In the genomic region with DNA sequence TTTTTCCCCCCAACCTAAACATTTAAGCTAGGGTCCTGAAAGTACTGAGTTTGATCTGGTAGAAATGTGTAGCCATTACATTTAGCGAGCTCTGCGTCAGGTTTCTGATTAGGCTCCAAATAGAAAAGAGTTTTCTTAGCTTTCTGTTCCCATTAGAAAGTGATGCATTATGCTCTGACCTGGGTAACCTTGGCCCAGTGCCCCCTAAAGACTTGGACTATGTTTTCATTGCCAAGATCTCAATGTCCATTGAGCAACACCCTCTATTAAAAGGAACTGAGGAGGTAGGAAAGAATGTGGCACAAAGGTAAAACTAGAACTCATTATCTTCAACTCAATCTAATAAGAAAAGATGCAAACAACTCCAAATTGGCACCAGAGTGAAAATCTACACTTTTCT, we compare ENCODE assay signal across 16 cellular contexts.
DNase-seq lines count a peak whose midpoint lies in the region; ATAC-seq and TF ChIP-seq lines count a peak whose summit lies in the region.
"Had no signal": no experiment of that assay in that cellular context is flagged by ENCODE, and none has a peak within 500 bp of the region (broad histone marks: within the 10 kb centered on the region; RNA-seq: fewer than 3 reads in every experiment).

No MANE protein-coding gene starts in this region.

- TF ChIP-seq CTCF in omental fat pad (IDR thresholded peaks at IDR 0.05) (no peak), thyroid gland (IDR thresholded peaks at IDR 0.05) (no peak)

- H3K36me3 ChIP-seq in thyroid gland, result no peaks in the 10 kb centered on the region
- H3K36me3 ChIP-seq: BE2C had no signal

- DNase-seq in left ventricle myocardium superior (no peak), cardiac septum (ENCODE audit: low spot score) (no peak), omental fat pad (ENCODE audit: low spot score) (no peak), thyroid gland (peak; percentile 26 to 31)
- no peak for DNase-seq in activated CD4-positive, alpha-beta T cell treated with anti-CD3 and anti-CD28 coated beads, Interleukin-2, amount 50 U/mL, for 48 hours
- no peak for DNase-seq in activated T-cell treated with anti-CD3 and anti-CD28 coated beads, Interleukin-2, amount 50 U/mL, for 72 hours
- DNase-seq: BE2C; CD4-positive, alpha-beta memory T cell; DMS153; DMS79 treated with DMSO at 0.1 percent for 48 hours; EL; GOT3; H9 had no signal

- no peak overlapping the region for H3K27ac ChIP-seq in thyroid gland
- H3K27ac ChIP-seq: A549, C4-2B had no signal

- 83 to 92% methylated on average over 2 of the region's 2 CpGs for WGBS in thyroid gland, 2 donors

- H3K36me3 Mint-ChIP-seq in activated T-cell treated with anti-CD3 and anti-CD28 coated beads, Interleukin-2, amount 50 U/mL, for 72 hours (ENCODE audit: insufficient read depth in 2 of 2), result no peaks in the 10 kb centered on the region
- H3K36me3 Mint-ChIP-seq: CD4-positive, alpha-beta memory T cell had no signal

- TF ChIP-seq POLR2A in thyroid gland (IDR thresholded peaks at IDR 0.05), result no peak

- no peak overlapping the region for H3K4me3 ChIP-seq in thyroid gland (replicated peaks in 1 of 3)
- H3K4me3 ChIP-seq: A549 had no signal

- H3K4me3 Mint-ChIP-seq in activated T-cell treated with anti-CD3 and anti-CD28 coated beads, Interleukin-2, amount 50 U/mL, for 72 hours, result no peak overlapping the region
- H3K4me3 Mint-ChIP-seq: CD4-positive, alpha-beta memory T cell; H9 had no signal

- no peak overlapping the region for H3K27ac Mint-ChIP-seq in activated T-cell treated with anti-CD3 and anti-CD28 coated beads, Interleukin-2, amount 50 U/mL, for 72 hours
- H3K27ac Mint-ChIP-seq: CD4-positive, alpha-beta memory T cell; H9 had no signal

- intact Hi-C loops in left ventricle myocardium superior (cut with micrococcal nuclease), result no loop called here
- intact Hi-C loops in cardiac septum (cut with DNase I), result no loop called here
- intact Hi-C loops in thyroid gland (cut with DNase I), result no loop called here

- peak; percentile 69 for ATAC-seq in left ventricle myocardium superior
- ATAC-seq in omental fat pad (ENCODE audit: low FRiP score), result peak; percentile 29
- no peak for ATAC-seq in activated T-cell treated with anti-CD3 and anti-CD28 coated beads, Interleukin-2, amount 50 U/mL, for 72 hours (replicated peaks in 1 of 2)
- ATAC-seq: A549, HepG2 had no signal

- H3K27me3 Mint-ChIP-seq in activated T-cell treated with anti-CD3 and anti-CD28 coated beads, Interleukin-2, amount 50 U/mL, for 72 hours (ENCODE audit: low read depth), result no peaks in the 10 kb centered on the region

- H3K27me3 ChIP-seq in thyroid gland, result no peaks in the 10 kb centered on the region
- H3K27me3 ChIP-seq: BE2C had no signal

- H3K4me1 ChIP-seq in thyroid gland, result no peaks in the 10 kb centered on the region
- H3K4me1 ChIP-seq: A549, BE2C had no signal

- H3K9me3 ChIP-seq in thyroid gland, result no peaks in the 10 kb centered on the region
- H3K9me3 ChIP-seq: A549, BE2C had no signal

- no peaks in the 10 kb centered on the region for H3K9me3 Mint-ChIP-seq in activated T-cell treated with anti-CD3 and anti-CD28 coated beads, Interleukin-2, amount 50 U/mL, for 72 hours
- H3K9me3 Mint-ChIP-seq: H9 had no signal

- no peaks in the 10 kb centered on the region for H3K4me1 Mint-ChIP-seq in activated T-cell treated with anti-CD3 and anti-CD28 coated beads, Interleukin-2, amount 50 U/mL, for 72 hours (ENCODE audit: low read depth)
- H3K4me1 Mint-ChIP-seq: CD4-positive, alpha-beta memory T cell; H9 had no signal

Comparison
In these comparisons a context has a peak if more than half of its experiments do, and no peak if none do; other contexts are left out.
1. ATAC-seq: peak in left ventricle myocardium superior (single experiment) and omental fat pad (single experiment); none in activated T-cell treated with anti-CD3 and anti-CD28 coated beads, Interleukin-2, amount 50 U/mL, for 72 hours (0 of 2).
2. DNase-seq: peak in thyroid gland (2 of 2); none in left ventricle myocardium superior (single experiment), cardiac septum (single experiment), omental fat pad (single experiment), activated CD4-positive, alpha-beta T cell treated with anti-CD3 and anti-CD28 coated beads, Interleukin-2, amount 50 U/mL, for 48 hours (0 of 2) and activated T-cell treated with anti-CD3 and anti-CD28 coated beads, Interleukin-2, amount 50 U/mL, for 72 hours (0 of 2).